Comparison of ENCODE assay signal across 9 cellular contexts in the genomic region with DNA sequence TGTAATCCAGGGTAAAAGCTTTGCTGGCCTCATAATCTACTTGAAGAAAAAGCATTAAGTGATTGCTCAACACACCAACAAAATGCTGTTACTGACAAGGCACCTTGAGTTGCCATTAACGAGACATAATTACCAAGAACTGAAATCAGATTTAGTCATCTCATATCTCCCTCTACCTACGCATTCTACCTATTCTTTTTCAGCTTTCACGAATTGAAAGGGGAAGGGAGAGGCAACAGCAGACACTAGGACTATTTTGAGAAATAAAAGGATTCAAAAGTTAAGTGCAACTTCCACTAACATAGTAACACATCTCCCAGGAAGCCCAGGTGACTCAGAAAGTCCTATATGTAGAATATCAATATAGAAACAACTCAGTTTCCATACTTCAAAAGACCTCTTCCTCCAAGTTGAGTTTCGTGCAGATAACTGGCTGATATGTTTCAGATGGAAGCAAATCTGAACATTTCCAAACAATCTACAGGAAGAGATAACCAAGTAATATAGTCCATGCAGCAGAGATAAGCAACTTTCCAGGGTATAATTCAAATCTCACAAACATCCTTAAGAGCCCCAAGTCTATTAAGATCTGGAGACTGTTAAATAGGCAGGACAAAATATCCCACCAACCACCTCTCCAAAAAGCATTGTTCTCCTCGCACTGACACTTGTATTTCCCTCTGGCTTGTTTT. TPM values are rescaled to one million over a fixed set of nuclear protein-coding genes. Genes with fewer than 3 reads are reported as not detected.
DNase-seq lines count a peak whose midpoint lies in the region; ATAC-seq lines count a peak whose summit lies in the region.
"Had no signal": no experiment of that assay in that cellular context is flagged by ENCODE, and none has a peak within 500 bp of the region (broad histone marks: within the 10 kb centered on the region; RNA-seq: fewer than 3 reads in every experiment).

No MANE protein-coding gene starts in this region.

- 95 to 97% methylated on average over 5 of the region's 5 CpGs for WGBS in GM23248 (ENCODE audit: low coverage in 1 of 2, low lambda C conversion rate in 2 of 2, missing lambda C conversion rate in 2 of 2), 2 experiments

- H3K27me3 ChIP-seq in GM23248 (replicated peaks; ENCODE audit: insufficient read depth) = 0 out of 2 replicates have a peak, but pooled peaks cover 4% of the 10 kb centered on the region

- H4K20me1 ChIP-seq in GM23248 (ENCODE audit: insufficient read depth) = no peaks in the 10 kb centered on the region

- DNase-seq in natural killer cell treated with Interleukin-12 subunit alpha and Interleukin-12 subunit beta and Interleukin-15 and Interleukin-18, amount 100 ng/mL, for 72 hours (ENCODE audit: low spot score) = no peak
- DNase-seq in AG20443 (ENCODE audit: low spot score) = no peak
- DNase-seq in GM23248 = no peak
- DNase-seq: NCI-H2081 had no signal

- no peaks in the 10 kb centered on the region for H3K36me3 Mint-ChIP-seq in activated naive CD8-positive, alpha-beta T cell
- no peaks in the 10 kb centered on the region for H3K36me3 Mint-ChIP-seq in natural killer cell treated with Interleukin-12 subunit alpha and Interleukin-12 subunit beta and Interleukin-15 and Interleukin-18, amount 100 ng/mL, for 72 hours

- no peaks in the 10 kb centered on the region for H3K9me3 ChIP-seq in GM23248 (ENCODE audit: low read depth)

- no peaks in the 10 kb centered on the region for H3K4me1 ChIP-seq in GM23248 (ENCODE audit: insufficient read depth)

- no peak overlapping the region for H3K4me2 ChIP-seq in GM23248 (ENCODE audit: unreplicated experiment)

- H3K4me3 ChIP-seq in GM23248 = no peak overlapping the region

- no peaks in the 10 kb centered on the region for H3K9me2 ChIP-seq in GM23248 (ENCODE audit: insufficient read depth)

- H3K27me3 Mint-ChIP-seq in activated naive CD8-positive, alpha-beta T cell = peaks cover 33% of the 10 kb centered on the region
- H3K27me3 Mint-ChIP-seq in natural killer cell treated with Interleukin-12 subunit alpha and Interleukin-12 subunit beta and Interleukin-15 and Interleukin-18, amount 100 ng/mL, for 72 hours = peaks cover 47 to 67% of the 10 kb centered on the region in 2 donors

- H3K79me2 ChIP-seq in GM23248 (ENCODE audit: insufficient read depth) = no peaks in the 10 kb centered on the region

- H3K9me3 Mint-ChIP-seq in activated naive CD8-positive, alpha-beta T cell (ENCODE audit: low read depth) = no peaks in the 10 kb centered on the region
- H3K9me3 Mint-ChIP-seq in natural killer cell treated with Interleukin-12 subunit alpha and Interleukin-12 subunit beta and Interleukin-15 and Interleukin-18, amount 100 ng/mL, for 72 hours = no peaks in the 10 kb centered on the region

- H3K9ac ChIP-seq in GM23248 = no peak overlapping the region

- H3K27ac ChIP-seq in GM23248 = no peak overlapping the region

- H3K36me3 ChIP-seq in GM23248 (ENCODE audit: low read depth) = no peaks in the 10 kb centered on the region

- peak; percentile 75 for ATAC-seq in GM18517 (IDR thresholded peaks at IDR 0.05; ENCODE audit: unreplicated experiment)
- peak; percentile 62 for ATAC-seq in HG02678 (IDR thresholded peaks at IDR 0.05; ENCODE audit: unreplicated experiment)
- ATAC-seq in natural killer cell treated with Interleukin-12 subunit alpha and Interleukin-12 subunit beta and Interleukin-15 and Interleukin-18, amount 100 ng/mL, for 72 hours = no peak
- no peak for ATAC-seq in GM21423 (IDR thresholded peaks at IDR 0.05; ENCODE audit: unreplicated experiment)
- no peak for ATAC-seq in GM19324 (IDR thresholded peaks at IDR 0.05; ENCODE audit: low FRiP score, unreplicated experiment)

- H2AFZ ChIP-seq in GM23248 = no peak overlapping the region

- peak overlapping the region; percentile 85 for H3K4me3 Mint-ChIP-seq in activated naive CD8-positive, alpha-beta T cell
- peak overlapping the region; percentile 30 for H3K4me3 Mint-ChIP-seq in natural killer cell treated with Interleukin-12 subunit alpha and Interleukin-12 subunit beta and Interleukin-15 and Interleukin-18, amount 100 ng/mL, for 72 hours

- peak overlapping the region; percentile 65 for H3K27ac Mint-ChIP-seq in activated naive CD8-positive, alpha-beta T cell
- H3K27ac Mint-ChIP-seq in natural killer cell treated with Interleukin-12 subunit alpha and Interleukin-12 subunit beta and Interleukin-15 and Interleukin-18, amount 100 ng/mL, for 72 hours = no peak overlapping the region

- 0 out of 2 replicates have a peak, but pooled peaks cover 6% of the 10 kb centered on the region for H3F3A ChIP-seq in GM23248 (ENCODE audit: insufficient read depth)

- H3K4me1 Mint-ChIP-seq in activated naive CD8-positive, alpha-beta T cell (ENCODE audit: low read depth) = peaks cover 15% of the 10 kb centered on the region
- H3K4me1 Mint-ChIP-seq in natural killer cell treated with Interleukin-12 subunit alpha and Interleukin-12 subunit beta and Interleukin-15 and Interleukin-18, amount 100 ng/mL, for 72 hours (ENCODE audit: low read depth in 2 of 2) = peaks cover 0 to 7% of the 10 kb centered on the region in 2 donors

- in situ Hi-C loops in GM23248 (cut with MboI) = no loop called here

RNA-seq across cellular contexts. Expression of gene OSBPL10, which starts 1.9 kb away (rescaled TPM):
- 1 to 10 TPM in 1 of 2 donors, under 1 TPM in 1; 0.17 to 2.9 TPM for total RNA-seq in natural killer cell treated with Interleukin-12 subunit alpha and Interleukin-12 subunit beta and Interleukin-15 and Interleukin-18, amount 100 ng/mL, for 72 hours
- 3.5 and 8.1 TPM in 2 replicates for total RNA-seq in GM23248 (2014; rRNA removed; shearing (Covaris generic))
- 0.95 and 2.4 TPM in 2 replicates for polyA plus RNA-seq in GM23248 (2016; fragmentation: Nextera tagmentation; extraction: Ambion mirVana)

RNA-seq across cellular contexts. Expression of gene ZNF860, which starts 2.4 kb away (rescaled TPM):
- not detected for total RNA-seq in natural killer cell treated with Interleukin-12 subunit alpha and Interleukin-12 subunit beta and Interleukin-15 and Interleukin-18, amount 100 ng/mL, for 72 hours
- total RNA-seq in GM23248 (2014; rRNA removed; shearing (Covaris generic)) = 0.43 TPM in 1 of 2 replicates, not detected in the other
- polyA plus RNA-seq in GM23248 (2016; fragmentation: Nextera tagmentation; extraction: Ambion mirVana) = 0.08 TPM in 2 replicates

Comparison
In these comparisons a context has a peak if more than half of its experiments do, and no peak if none do; other contexts are left out.
1. ATAC-seq: peak in GM18517 (single experiment) and HG02678 (single experiment); none in natural killer cell treated with Interleukin-12 subunit alpha and Interleukin-12 subunit beta and Interleukin-15 and Interleukin-18, amount 100 ng/mL, for 72 hours (0 of 2), GM21423 (single experiment) and GM19324 (single experiment).